Comparison of ENCODE assay signal across 21 cellular contexts in genomic region chr2:205171541-205171940, GRCh38.
DNase-seq lines count a peak whose midpoint lies in the region; ATAC-seq, FAIRE-seq and TF ChIP-seq lines count a peak whose summit lies in the region.
"Had no signal": no experiment of that assay in that cellular context is flagged by ENCODE, and none has a peak within 500 bp of the region (broad histone marks: within the 10 kb centered on the region; RNA-seq: fewer than 3 reads in every experiment).

No MANE protein-coding gene starts in this region.

- H3K4me2 ChIP-seq in astrocyte (ENCODE audit: low read length) = no peak overlapping the region
- H3K4me2 ChIP-seq: BLaER1 had no signal

- H3K27ac Mint-ChIP-seq in WTC11 (0 out of 2 replicates have a peak overlapping the region, but pooled peaks have one; percentile 32), astrocyte (ENCODE audit: unreplicated experiment) (no peak overlapping the region), nephron progenitor cell (no peak overlapping the region), HFFc6 (no peak overlapping the region)
- H3K27ac Mint-ChIP-seq: B cell; CD4-positive, alpha-beta T cell; CD8-positive, alpha-beta memory T cell had no signal

- no peak for DNase-seq in WTC11 (ENCODE audit: low spot score)
- peak; percentile 81 for DNase-seq in astrocyte (ENCODE audit: low read depth)
- DNase-seq in astrocyte of the spinal cord (ENCODE audit: low read depth, low spot score) = peak; percentile 13
- DNase-seq in nephron progenitor cell = no peak
- no peak for DNase-seq in CD1c-positive myeloid dendritic cell (ENCODE audit: extremely low spot score)
- DNase-seq in HFFc6 = no peak
- DNase-seq: CD4-positive, alpha-beta T cell; CD8-positive, alpha-beta memory T cell; DMS 273 treated with DMSO at 0.1 percent for 48 hours; DMS79; EL; GDM1; GOT3 had no signal

- TF ChIP-seq CTCF in WTC11 (IDR thresholded peaks at IDR 0.05) (no peak), astrocyte (IDR thresholded peaks at IDR 0.05; ENCODE audit: insufficient read depth, low read depth, low read length) (no peak), astrocyte of the spinal cord (IDR thresholded peaks at IDR 0.05; ENCODE audit: low read depth, low read length) (no peak), nephron progenitor cell (IDR thresholded peaks at IDR 0.05) (no peak), HFFc6 (IDR thresholded peaks at IDR 0.05) (no peak)

- H3K79me2 ChIP-seq in astrocyte (ENCODE audit: insufficient read depth, low read length) = no peaks in the 10 kb centered on the region

- H3K27me3 ChIP-seq in astrocyte (ENCODE audit: insufficient read depth, low read length) = no peaks in the 10 kb centered on the region
- H3K27me3 ChIP-seq: BLaER1 had no signal

- H3K9ac ChIP-seq in astrocyte (ENCODE audit: low read length) = no peak overlapping the region
- H3K9ac ChIP-seq: BLaER1 had no signal

- H3K27me3 Mint-ChIP-seq in WTC11 (ENCODE audit: low read depth) (no peaks in the 10 kb centered on the region), astrocyte (ENCODE audit: low read depth, unreplicated experiment) (no peaks in the 10 kb centered on the region), nephron progenitor cell (ENCODE audit: low read depth, poor library complexity) (peaks cover 2% of the 10 kb centered on the region), HFFc6 (ENCODE audit: insufficient read depth) (peaks cover 2% of the 10 kb centered on the region; the same call in 1 of the 2 replicates)
- H3K27me3 Mint-ChIP-seq: B cell; CD4-positive, alpha-beta T cell had no signal

- no peaks in the 10 kb centered on the region for H3K4me1 ChIP-seq in astrocyte (ENCODE audit: insufficient read depth, low read length)

- H3K4me3 Mint-ChIP-seq in WTC11 (no peak overlapping the region), astrocyte (ENCODE audit: unreplicated experiment) (no peak overlapping the region), nephron progenitor cell (no peak overlapping the region), HFFc6 (no peak overlapping the region)
- H3K4me3 Mint-ChIP-seq: B cell; CD4-positive, alpha-beta T cell; CD8-positive, alpha-beta memory T cell had no signal

- FAIRE-seq in astrocyte (lab: Jason Lieb, UNC) = peak; percentile 23
- FAIRE-seq: D721Med, GM12878, GM19239, H54 had no signal

- H3K9me3 Mint-ChIP-seq in WTC11 = peaks cover 8% of the 10 kb centered on the region; the same call in 1 of the 2 replicates
- H3K9me3 Mint-ChIP-seq in astrocyte (ENCODE audit: unreplicated experiment) = no peaks in the 10 kb centered on the region
- H3K9me3 Mint-ChIP-seq in nephron progenitor cell = peaks cover 3% of the 10 kb centered on the region
- H3K9me3 Mint-ChIP-seq in HFFc6 = no peaks in the 10 kb centered on the region
- H3K9me3 Mint-ChIP-seq: CD4-positive, alpha-beta T cell; CD8-positive, alpha-beta memory T cell had no signal

- H3K4me3 ChIP-seq in astrocyte (ENCODE audit: insufficient read depth, low read depth, low read length) (no peak overlapping the region), astrocyte of the spinal cord (ENCODE audit: low read depth, low read length) (no peak overlapping the region)
- H3K4me3 ChIP-seq: BLaER1, GM12878, HAP-1 had no signal

- no peak for ATAC-seq in WTC11
- ATAC-seq: GM12878 had no signal

- no peaks in the 10 kb centered on the region for H3K9me3 ChIP-seq in astrocyte (ENCODE audit: insufficient read depth, low read depth, low read length)
- H3K9me3 ChIP-seq: HAP-1 had no signal

- peaks cover 10% of the 10 kb centered on the region; the same call in 1 of the 2 replicates for H3K4me1 Mint-ChIP-seq in WTC11
- H3K4me1 Mint-ChIP-seq in astrocyte (ENCODE audit: low read depth, unreplicated experiment) = peaks cover 3% of the 10 kb centered on the region
- H3K4me1 Mint-ChIP-seq in nephron progenitor cell = peaks cover 48% of the 10 kb centered on the region
- H3K4me1 Mint-ChIP-seq in HFFc6 (ENCODE audit: low read depth) = peaks cover 8% of the 10 kb centered on the region
- H3K4me1 Mint-ChIP-seq: B cell; CD8-positive, alpha-beta memory T cell had no signal

- no peak overlapping the region for H3K27ac ChIP-seq in astrocyte (ENCODE audit: low read depth, low read length)
- H3K27ac ChIP-seq: BLaER1, C4-2B had no signal

- in situ Hi-C loops in astrocyte of the spinal cord (cut with HindIII; ENCODE audit: low sequenced_read_pairs) = no loop called here

- no peaks in the 10 kb centered on the region for H3K36me3 Mint-ChIP-seq in WTC11
- H3K36me3 Mint-ChIP-seq in astrocyte (ENCODE audit: low read depth, unreplicated experiment) = no peaks in the 10 kb centered on the region
- H3K36me3 Mint-ChIP-seq in nephron progenitor cell (ENCODE audit: low read depth) = peaks cover 8% of the 10 kb centered on the region
- peaks cover 8% of the 10 kb centered on the region for H3K36me3 Mint-ChIP-seq in HFFc6 (ENCODE audit: low read depth)
- H3K36me3 Mint-ChIP-seq: CD8-positive, alpha-beta memory T cell had no signal

- H2AFZ ChIP-seq in astrocyte (ENCODE audit: low read depth, low read length) = no peak overlapping the region

- CTCF ChIA-PET in WTC11 (lab: Charles Lee) = no interaction called here

- POLR2A ChIA-PET in WTC11 (lab: Charles Lee) = no interaction called here

- no peaks in the 10 kb centered on the region for H4K20me1 ChIP-seq in astrocyte (ENCODE audit: insufficient read depth, low read length)
- H4K20me1 ChIP-seq: BLaER1 had no signal

- no peaks in the 10 kb centered on the region for H3K36me3 ChIP-seq in astrocyte (ENCODE audit: insufficient read depth, low read length)
- H3K36me3 ChIP-seq: BLaER1, HAP-1 had no signal

TF ChIP-seq in WTC11, 78 proteins besides CTCF, POLR2A, EP300 and RAD21:
- TF ChIP-seq IRF2 (CRISPR knock-in tag; IDR thresholded peaks at IDR 0.05; ENCODE audit: borderline replicate concordance, low read depth) (no peak), NR2C2 (CRISPR knock-in tag; IDR thresholded peaks at IDR 0.05) (no peak), TCF7 (CRISPR knock-in tag; IDR thresholded peaks at IDR 0.05; ENCODE audit: low read depth) (no peak), TEAD4 (CRISPR knock-in tag; IDR thresholded peaks at IDR 0.05) (no peak), ERG (CRISPR knock-in tag; IDR thresholded peaks at IDR 0.05) (no peak), ZNF671 (CRISPR knock-in tag; IDR thresholded peaks at IDR 0.05) (no peak), GABPB1 (CRISPR knock-in tag; IDR thresholded peaks at IDR 0.05) (no peak), ELF4 (CRISPR knock-in tag; IDR thresholded peaks at IDR 0.05; ENCODE audit: low read depth) (no peak), ZNF512 (CRISPR knock-in tag; IDR thresholded peaks at IDR 0.05; ENCODE audit: borderline replicate concordance) (no peak), SOX15 (CRISPR knock-in tag; IDR thresholded peaks at IDR 0.05) (no peak), SMAD3 (CRISPR knock-in tag; IDR thresholded peaks at IDR 0.05; ENCODE audit: borderline replicate concordance) (no peak), OVOL2 (CRISPR knock-in tag; IDR thresholded peaks at IDR 0.05; ENCODE audit: borderline replicate concordance) (no peak), ZNF263 (CRISPR knock-in tag; IDR thresholded peaks at IDR 0.05; ENCODE audit: low read depth) (no peak), FOXP4 (CRISPR knock-in tag; IDR thresholded peaks at IDR 0.05) (no peak), PREB (CRISPR knock-in tag; IDR thresholded peaks at IDR 0.05; ENCODE audit: borderline replicate concordance) (no peak)
TF ChIP-seq in WTC11: peak in this region for 0.

Comparison
In these comparisons a context has a peak if more than half of its experiments do, and no peak if none do; other contexts are left out.
1. DNase-seq: peak in astrocyte (single experiment) and astrocyte of the spinal cord (single experiment); none in WTC11 (single experiment), nephron progenitor cell (single experiment), CD1c-positive myeloid dendritic cell (single experiment) and HFFc6 (single experiment).